ENCODE assay signal across 23 cellular contexts in the genomic region with DNA sequence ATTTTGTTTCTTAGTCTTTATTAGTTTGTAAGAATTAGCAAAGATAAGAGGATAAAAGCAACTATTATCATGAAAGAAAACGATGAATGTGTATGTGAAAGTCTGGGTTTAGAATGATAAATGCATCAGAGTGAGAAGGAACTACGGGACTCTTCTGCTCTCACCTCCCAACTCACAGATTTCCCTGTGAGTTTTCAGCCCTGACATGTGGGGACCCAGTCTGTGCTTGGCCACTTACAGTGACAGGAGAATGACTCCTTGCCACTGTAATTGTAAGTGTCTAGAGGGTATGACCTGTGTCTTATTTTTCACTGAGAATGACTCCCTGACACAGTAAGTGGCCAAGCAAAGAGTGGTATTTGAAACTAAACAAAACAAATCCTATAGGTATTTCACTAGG. TPM values are rescaled to one million over a fixed set of nuclear protein-coding genes. Genes with fewer than 3 reads are reported as not detected.
DNase-seq lines count a peak whose midpoint lies in the region; ATAC-seq and TF ChIP-seq lines count a peak whose summit lies in the region.
"Had no signal": no experiment of that assay in that cellular context is flagged by ENCODE, and none has a peak within 500 bp of the region (broad histone marks: within the 10 kb centered on the region; RNA-seq: fewer than 3 reads in every experiment).

No MANE protein-coding gene starts in this region.

- peaks cover 0 to 13% of the 10 kb centered on the region in 2 donors for H3K36me3 ChIP-seq in psoas muscle (ENCODE audit: insufficient read depth in 1 of 2, low read depth in 1 of 2)
- H3K36me3 ChIP-seq: WERI-Rb-1 had no signal

- no peaks in the 10 kb centered on the region for H3K9me3 ChIP-seq in psoas muscle
- H3K9me3 ChIP-seq: esophagus squamous epithelium, Peyer's patch, upper lobe of left lung had no signal

- H3K27ac ChIP-seq in psoas muscle, result no peak overlapping the region
- H3K27ac ChIP-seq: 22Rv1, C4-2B, esophagus squamous epithelium, WERI-Rb-1 had no signal

- 0 to 35% (median 3%) methylated on average over 2 of the region's 2 CpGs for WGBS in psoas muscle, 3 donors

- H3K4me3 Mint-ChIP-seq in T-helper 2 cell treated with Interferon-gamma antibody and Interleukin-4, amounts not matched to agents 5 μg/mL and 100 μg/mL, for 36 hours, result peak overlapping the region; percentile 94
- H3K4me3 Mint-ChIP-seq in activated T-helper 1 cell treated with anti-CD3 and anti-CD28 coated beads, Interleukin-12 subunit alpha, Interleukin-12 subunit beta, Interleukin-2, Interleukin-4 antibody, amounts not matched to agents 30 ng/mL and 10 ng/mL and 1 ng/mL, durations not matched to agents 14 hours and 24 hours and 36 hours, result peak overlapping the region; percentile 15
- H3K4me3 Mint-ChIP-seq: activated naive CD4-positive, alpha-beta T cell treated with anti-CD3 and anti-CD28 coated beads, Interleukin-2, amount 50 U/mL, for 24 hours had no signal

- H3K4me1 Mint-ChIP-seq in T-helper 2 cell treated with Interferon-gamma antibody and Interleukin-4, amounts not matched to agents 5 μg/mL and 100 μg/mL, for 36 hours (ENCODE audit: low read depth), result peaks cover 36% of the 10 kb centered on the region
- peaks cover 48% of the 10 kb centered on the region for H3K4me1 Mint-ChIP-seq in activated T-helper 1 cell treated with anti-CD3 and anti-CD28 coated beads, Interleukin-12 subunit alpha, Interleukin-12 subunit beta, Interleukin-2, Interleukin-4 antibody, amounts not matched to agents 30 ng/mL and 10 ng/mL and 1 ng/mL, durations not matched to agents 14 hours and 24 hours and 36 hours (ENCODE audit: low read depth)

- no peaks in the 10 kb centered on the region for H3K9me3 Mint-ChIP-seq in T-helper 2 cell treated with Interferon-gamma antibody and Interleukin-4, amounts not matched to agents 5 μg/mL and 100 μg/mL, for 36 hours
- H3K9me3 Mint-ChIP-seq in activated T-helper 1 cell treated with anti-CD3 and anti-CD28 coated beads, Interleukin-12 subunit alpha, Interleukin-12 subunit beta, Interleukin-2, Interleukin-4 antibody, amounts not matched to agents 30 ng/mL and 10 ng/mL and 1 ng/mL, durations not matched to agents 14 hours and 24 hours and 36 hours, result no peaks in the 10 kb centered on the region
- H3K9me3 Mint-ChIP-seq: activated naive CD4-positive, alpha-beta T cell treated with anti-CD3 and anti-CD28 coated beads, Interleukin-2, amount 50 U/mL, for 24 hours had no signal

- intact Hi-C loops in activated T-helper 1 cell treated with anti-CD3 and anti-CD28 coated beads, Interleukin-12 subunit alpha, Interleukin-12 subunit beta, Interleukin-2, Interleukin-4 antibody, amounts not matched to agents 30 ng/mL and 10 ng/mL and 1 ng/mL, durations not matched to agents 14 hours and 24 hours and 36 hours (cut with micrococcal nuclease), result no loop called here
- intact Hi-C loops in psoas muscle (cut with DNase I), result no loop called here

- no peaks in the 10 kb centered on the region for H3K27me3 Mint-ChIP-seq in T-helper 2 cell treated with Interferon-gamma antibody and Interleukin-4, amounts not matched to agents 5 μg/mL and 100 μg/mL, for 36 hours (ENCODE audit: low read depth)
- peaks cover 5% of the 10 kb centered on the region for H3K27me3 Mint-ChIP-seq in activated T-helper 1 cell treated with anti-CD3 and anti-CD28 coated beads, Interleukin-12 subunit alpha, Interleukin-12 subunit beta, Interleukin-2, Interleukin-4 antibody, amounts not matched to agents 30 ng/mL and 10 ng/mL and 1 ng/mL, durations not matched to agents 14 hours and 24 hours and 36 hours (ENCODE audit: insufficient read depth)
- H3K27me3 Mint-ChIP-seq: activated naive CD4-positive, alpha-beta T cell treated with anti-CD3 and anti-CD28 coated beads, Interleukin-2, amount 50 U/mL, for 24 hours had no signal

- ATAC-seq in psoas muscle (no peak), HG03520 (IDR thresholded peaks at IDR 0.05; ENCODE audit: unreplicated experiment) (no peak), GM21526 (IDR thresholded peaks at IDR 0.05; ENCODE audit: low FRiP score, unreplicated experiment) (no peak), GM19455 (IDR thresholded peaks at IDR 0.05; ENCODE audit: unreplicated experiment) (no peak)

- peaks cover 24% of the 10 kb centered on the region for H3K36me3 Mint-ChIP-seq in T-helper 2 cell treated with Interferon-gamma antibody and Interleukin-4, amounts not matched to agents 5 μg/mL and 100 μg/mL, for 36 hours (ENCODE audit: low read depth)
- H3K36me3 Mint-ChIP-seq in activated T-helper 1 cell treated with anti-CD3 and anti-CD28 coated beads, Interleukin-12 subunit alpha, Interleukin-12 subunit beta, Interleukin-2, Interleukin-4 antibody, amounts not matched to agents 30 ng/mL and 10 ng/mL and 1 ng/mL, durations not matched to agents 14 hours and 24 hours and 36 hours (ENCODE audit: low read depth), result peaks cover 23% of the 10 kb centered on the region

- TF ChIP-seq CTCF in psoas muscle (IDR thresholded peaks at IDR 0.05), result no peak

- no peak for DNase-seq in T-helper 2 cell treated with Interferon-gamma antibody and Interleukin-4, amounts not matched to agents 5 μg/mL and 100 μg/mL, for 36 hours (ENCODE audit: low spot score)
- DNase-seq in T-helper 2 cell (no peak), psoas muscle (no peak)
- DNase-seq in activated T-helper 1 cell treated with anti-CD3 and anti-CD28 coated beads, Interleukin-12 subunit alpha, Interleukin-12 subunit beta, Interleukin-2, Interleukin-4 antibody, amounts not matched to agents 30 ng/mL and 10 ng/mL and 1 ng/mL, durations not matched to agents 14 hours and 24 hours and 36 hours (ENCODE audit: low spot score), result no peak
- DNase-seq: activated T-cell treated with anti-CD3 and anti-CD28 coated beads, Interleukin-2, amount 50 U/mL, for 1 hour; effector memory CD4-positive, alpha-beta T cell; esophagus squamous epithelium; GF-D8; HCEC 1CT; NCI-H1105; NCI-H510A; Peyer's patch; stimulated activated CD4-positive, alpha-beta T cell treated with anti-CD3 and anti-CD28 coated beads, Interleukin-4, amount 100 ng/mL, for 1 hour; upper lobe of left lung; WERI-Rb-1 had no signal

- no peaks in the 10 kb centered on the region for H3K4me1 ChIP-seq in psoas muscle
- H3K4me1 ChIP-seq: esophagus squamous epithelium, Peyer's patch had no signal

- H3K27me3 ChIP-seq in psoas muscle (ENCODE audit: insufficient read depth in 3 of 3, low read length in 2 of 3), result peaks cover 0 to 2% (median 0%) of the 10 kb centered on the region in 3 donors
- H3K27me3 ChIP-seq: esophagus squamous epithelium, Peyer's patch, upper lobe of left lung had no signal

- H3K27ac Mint-ChIP-seq in T-helper 2 cell treated with Interferon-gamma antibody and Interleukin-4, amounts not matched to agents 5 μg/mL and 100 μg/mL, for 36 hours, result no peak overlapping the region
- H3K27ac Mint-ChIP-seq in activated T-helper 1 cell treated with anti-CD3 and anti-CD28 coated beads, Interleukin-12 subunit alpha, Interleukin-12 subunit beta, Interleukin-2, Interleukin-4 antibody, amounts not matched to agents 30 ng/mL and 10 ng/mL and 1 ng/mL, durations not matched to agents 14 hours and 24 hours and 36 hours, result no peak overlapping the region
- H3K27ac Mint-ChIP-seq: activated naive CD4-positive, alpha-beta T cell treated with anti-CD3 and anti-CD28 coated beads, Interleukin-2, amount 50 U/mL, for 24 hours had no signal

- H3K4me3 ChIP-seq in GM08714 (ENCODE audit: low read length) (peak overlapping the region; percentile 85), psoas muscle (peak overlapping the region; percentile 48)
- H3K4me3 ChIP-seq: smooth muscle cell had no signal

RNA-seq across cellular contexts. Expression of gene HLA-DPA1, which starts 2.5 kb away (rescaled TPM):
- 61.0 and 66.7 TPM in 2 replicates for total RNA-seq in activated T-helper 1 cell treated with anti-CD3 and anti-CD28 coated beads, Interleukin-12 subunit alpha, Interleukin-12 subunit beta, Interleukin-2, Interleukin-4 antibody, amounts not matched to agents 30 ng/mL and 10 ng/mL and 1 ng/mL, durations not matched to agents 14 hours and 24 hours and 36 hours
- total RNA-seq in psoas muscle, result 10 to 100 TPM; 13.8 to 52.6 (median 20.2) TPM
- polyA plus RNA-seq in psoas muscle, result 10 to 100 TPM; 10.7 to 12.3 (median 10.9) TPM

RNA-seq across cellular contexts. Expression of gene HLA-DPB1, which starts 4.9 kb away (rescaled TPM):
- total RNA-seq in activated T-helper 1 cell treated with anti-CD3 and anti-CD28 coated beads, Interleukin-12 subunit alpha, Interleukin-12 subunit beta, Interleukin-2, Interleukin-4 antibody, amounts not matched to agents 30 ng/mL and 10 ng/mL and 1 ng/mL, durations not matched to agents 14 hours and 24 hours and 36 hours, result 12.2 and 12.3 TPM in 2 replicates
- total RNA-seq in psoas muscle, result 10 to 100 TPM; 11.9 to 33.2 (median 18.3) TPM
- polyA plus RNA-seq in psoas muscle, result 10 to 100 TPM; 11.0 to 17.9 (median 11.1) TPM
